ENCODE assay signal across 8 cellular contexts in the genomic region with DNA sequence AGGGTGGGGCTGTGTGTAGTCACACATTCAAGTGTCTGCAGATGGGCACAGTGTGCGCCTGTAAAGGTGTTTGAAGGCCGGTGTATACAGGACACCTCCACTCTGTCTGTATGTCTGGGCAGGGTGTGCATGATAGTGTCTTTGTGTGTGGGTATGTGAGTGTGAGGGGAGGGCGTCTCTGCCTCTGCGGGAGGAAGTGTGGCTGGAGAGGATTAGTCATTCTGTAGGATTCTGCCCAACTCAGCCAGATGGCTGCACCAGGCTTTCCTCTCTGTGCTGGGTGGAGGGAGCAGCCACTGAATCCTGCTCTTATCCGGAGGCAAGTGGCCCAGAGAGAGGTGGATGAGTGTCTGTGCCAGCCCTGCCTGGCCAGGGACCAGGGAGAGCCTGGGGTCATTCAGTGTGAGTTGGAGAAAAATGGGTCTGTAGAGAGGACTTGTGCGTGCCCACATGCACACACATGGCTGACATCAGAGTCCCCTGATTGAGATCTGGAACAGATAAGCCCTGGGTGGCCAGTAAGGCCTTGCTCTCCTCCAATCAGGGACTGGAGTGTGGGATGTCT. TPM values are rescaled to one million over a fixed set of nuclear protein-coding genes. Genes with fewer than 3 reads are reported as not detected.
DNase-seq lines count a peak whose midpoint lies in the region; ATAC-seq and TF ChIP-seq lines count a peak whose summit lies in the region.

No MANE protein-coding gene starts in this region.

- ATAC-seq in naive thymus-derived CD4-positive, alpha-beta T cell = peak; percentile 28
- peak; percentile 48 to 54 for ATAC-seq in stimulated activated naive B cell treated with anti-CD40 and anti-IgM and Interleukin-4, amounts not matched to agents 10 μg/mL and 1 μg/mL and 100 μg/mL, for 72 hours (replicated peaks)

- peaks cover 0 to 18% (median 0%) of the 10 kb centered on the region in 5 donors for H3K27me3 Mint-ChIP-seq in naive thymus-derived CD4-positive, alpha-beta T cell
- H3K27me3 Mint-ChIP-seq in stimulated activated naive B cell treated with anti-CD40 and anti-IgM and Interleukin-4, amounts not matched to agents 10 μg/mL and 1 μg/mL and 100 μg/mL, for 72 hours = peaks cover 19 to 20% of the 10 kb centered on the region in 2 donors

- no peaks in the 10 kb centered on the region for H3K9me3 ChIP-seq in esophagus squamous epithelium
- no peaks in the 10 kb centered on the region for H3K9me3 ChIP-seq in naive thymus-derived CD4-positive, alpha-beta T cell (ENCODE audit: control insufficient read depth in 2 of 3, low read length in 3 of 3)

- H3K9me3 Mint-ChIP-seq in naive thymus-derived CD4-positive, alpha-beta T cell = no peaks in the 10 kb centered on the region
- H3K9me3 Mint-ChIP-seq in stimulated activated naive B cell treated with anti-CD40 and anti-IgM and Interleukin-4, amounts not matched to agents 10 μg/mL and 1 μg/mL and 100 μg/mL, for 72 hours = no peaks in the 10 kb centered on the region

- peaks cover 18 to 58% (median 20%) of the 10 kb centered on the region in 3 donors for H3K4me1 ChIP-seq in esophagus squamous epithelium
- peaks cover 12 to 14% of the 10 kb centered on the region in 2 donors for H3K4me1 ChIP-seq in naive thymus-derived CD4-positive, alpha-beta T cell (ENCODE audit: control insufficient read depth in 2 of 2, insufficient read depth in 2 of 2, low read length in 2 of 2)

- peak overlapping the region; percentile 41 to 81 (median 72) for H3K4me3 ChIP-seq in esophagus squamous epithelium
- peak overlapping the region; percentile 99 for H3K4me3 ChIP-seq in naive thymus-derived CD4-positive, alpha-beta T cell (ENCODE audit: low read length)

- H3K4me3 Mint-ChIP-seq in naive thymus-derived CD4-positive, alpha-beta T cell = peak overlapping the region; percentile 85 to 99 (median 94)
- peak overlapping the region; percentile 76 to 90 for H3K4me3 Mint-ChIP-seq in stimulated activated naive B cell treated with anti-CD40 and anti-IgM and Interleukin-4, amounts not matched to agents 10 μg/mL and 1 μg/mL and 100 μg/mL, for 72 hours

- CTCF ChIA-PET in naive thymus-derived CD4-positive, alpha-beta T cell (lab: Charles Lee) = interaction anchor here (1.1 to 3.2 kb wide), 5 partner anchors 10 to 90 kb away, joined by 4 to 30 read pairs (median 11); no protein-coding TSS in a partner anchor

- DNase-seq in SIG-M5 treated with dmso at 0.1 percent for 504 hours (lab: John Stamatoyannopoulos, UW; ENCODE audit: unreplicated experiment) (peak; percentile 71), SIG-M5 (lab: John Stamatoyannopoulos, UW) (no peak), NCI-H69 (lab: John Stamatoyannopoulos, UW) (peak; percentile 63), activated T-cell treated with anti-CD3 and anti-CD28 coated beads for 48 hours (ENCODE audit: low read depth) (peak; percentile 46), esophagus squamous epithelium (lab: John Stamatoyannopoulos, UW) (no peak), germinal center (ENCODE audit: low spot score) (no peak)
- peak in 2 of 9 donors; percentile 53 to 73 for DNase-seq in naive thymus-derived CD4-positive, alpha-beta T cell
- no peak for DNase-seq in stimulated activated naive B cell treated with anti-CD40 and anti-IgM and Interleukin-4, amounts not matched to agents 10 μg/mL and 1 μg/mL and 100 μg/mL, for 72 hours

- peaks cover 0 to 21% (median 0%) of the 10 kb centered on the region in 4 donors for H3K27me3 ChIP-seq in esophagus squamous epithelium
- H3K27me3 ChIP-seq in naive thymus-derived CD4-positive, alpha-beta T cell (ENCODE audit: control insufficient read depth in 2 of 2, insufficient read depth in 2 of 2, low read length in 2 of 2) = no peaks in the 10 kb centered on the region

- no peak for TF ChIP-seq CTCF in esophagus squamous epithelium (IDR thresholded peaks at IDR 0.05)

- 8 to 17% methylated on average over 3 to 5 of the region's 6 CpGs for WGBS in esophagus squamous epithelium, 2 donors

- POLR2A ChIA-PET in naive thymus-derived CD4-positive, alpha-beta T cell (lab: Charles Lee) = interaction anchor here (0.6 to 3.2 kb wide), 8 partner anchors 10 to 45 kb away, joined by 3 to 40 read pairs (median 3); a partner anchor contains a TSS

- intact Hi-C loops in esophagus squamous epithelium (cut with DNase I) = no loop called here
- intact Hi-C loops in naive thymus-derived CD4-positive, alpha-beta T cell (cut with micrococcal nuclease) = loop anchor here (1.0 to 10.0 kb wide), 8 partner anchors 9 to 1022 kb away; a partner anchor contains a TSS

- H3K36me3 ChIP-seq in esophagus squamous epithelium = peaks cover 6 to 32% (median 26%) of the 10 kb centered on the region in 3 donors
- H3K36me3 ChIP-seq in naive thymus-derived CD4-positive, alpha-beta T cell (ENCODE audit: control insufficient read depth in 2 of 3, insufficient read depth in 3 of 3, low read length in 3 of 3) = peaks cover 0 to 37% (median 23%) of the 10 kb centered on the region in 3 experiments

- no peak for TF ChIP-seq POLR2A in esophagus squamous epithelium (IDR thresholded peaks at IDR 0.05)

- peaks cover under 1 to 16% (median 7%) of the 10 kb centered on the region in 5 donors for H3K36me3 Mint-ChIP-seq in naive thymus-derived CD4-positive, alpha-beta T cell
- H3K36me3 Mint-ChIP-seq in stimulated activated naive B cell treated with anti-CD40 and anti-IgM and Interleukin-4, amounts not matched to agents 10 μg/mL and 1 μg/mL and 100 μg/mL, for 72 hours = peaks cover 3 to 11% of the 10 kb centered on the region in 2 donors

- peaks cover 6 to 21% (median 16%) of the 10 kb centered on the region in 7 donors for H3K4me1 Mint-ChIP-seq in naive thymus-derived CD4-positive, alpha-beta T cell
- peaks cover 27 to 30% of the 10 kb centered on the region in 2 donors for H3K4me1 Mint-ChIP-seq in stimulated activated naive B cell treated with anti-CD40 and anti-IgM and Interleukin-4, amounts not matched to agents 10 μg/mL and 1 μg/mL and 100 μg/mL, for 72 hours

- peak overlapping the region; percentile 82 to 99 (median 98) for H3K27ac ChIP-seq in esophagus squamous epithelium
- H3K27ac ChIP-seq in naive thymus-derived CD4-positive, alpha-beta T cell (ENCODE audit: low read depth, low read length) = peak overlapping the region; percentile 98

- peak overlapping the region; percentile 75 to 97 (median 93) for H3K27ac Mint-ChIP-seq in naive thymus-derived CD4-positive, alpha-beta T cell
- peak overlapping the region; percentile 80 for H3K27ac Mint-ChIP-seq in stimulated activated naive B cell treated with anti-CD40 and anti-IgM and Interleukin-4, amounts not matched to agents 10 μg/mL and 1 μg/mL and 100 μg/mL, for 72 hours

RNA-seq across cellular contexts. Expression of a gene that starts 1.7 kb away (rescaled TPM):
- total RNA-seq in esophagus squamous epithelium = 10 to 100 TPM in 2 of 4 donors, 1 to 10 TPM in 2; 3.9 to 30.7 (median 9.4) TPM
- 10 to 100 TPM; 33.7 to 90.4 (median 48.4) TPM for total RNA-seq in naive thymus-derived CD4-positive, alpha-beta T cell
- 10 to 100 TPM; 12.6 to 13.2 TPM for polyA plus RNA-seq in naive thymus-derived CD4-positive, alpha-beta T cell

RNA-seq across cellular contexts. Expression of a gene that starts 1.8 kb away (rescaled TPM):
- total RNA-seq in esophagus squamous epithelium = under 1 TPM in 3 of 4 donors, not detected in 1; 0.19 to 0.29 (median 0.26) TPM
- 1 to 10 TPM in 3 of 5 experiments, under 1 TPM in 2; 0.65 to 2.8 (median 1.8) TPM for total RNA-seq in naive thymus-derived CD4-positive, alpha-beta T cell
- 1 to 10 TPM in 1 of 2 donors, under 1 TPM in 1; 0.71 to 1.1 TPM for polyA plus RNA-seq in naive thymus-derived CD4-positive, alpha-beta T cell

RNA-seq across cellular contexts. Expression of a gene that starts 29.1 kb away (rescaled TPM):
- 1 to 10 TPM in 2 of 4 donors, under 1 TPM in 1, not detected in 1; 0.47 to 1.4 (median 1.1) TPM for total RNA-seq in esophagus squamous epithelium
- total RNA-seq in naive thymus-derived CD4-positive, alpha-beta T cell = 1 to 10 TPM in 1 of 5 experiments, under 1 TPM in 2, not detected in 2; 0.22 to 1.5 (median 0.29) TPM
- not detected for polyA plus RNA-seq in naive thymus-derived CD4-positive, alpha-beta T cell

RNA-seq across cellular contexts. Expression of a gene that starts 33.1 kb away (rescaled TPM):
- 10 to 100 TPM; 26.7 to 55.2 (median 41.4) TPM for total RNA-seq in esophagus squamous epithelium
- 10 to 100 TPM; 16.0 to 44.7 (median 25.5) TPM for total RNA-seq in naive thymus-derived CD4-positive, alpha-beta T cell
- polyA plus RNA-seq in naive thymus-derived CD4-positive, alpha-beta T cell = 10 to 100 TPM; 10.8 to 25.6 TPM

RNA-seq across cellular contexts. Expression of a gene that starts 45.4 kb away (rescaled TPM):
- total RNA-seq in esophagus squamous epithelium = 10 to 100 TPM in 1 of 4 donors, 1 to 10 TPM in 3; 5.0 to 13.9 (median 6.5) TPM
- 10 to 100 TPM in 3 of 5 experiments, 1 to 10 TPM in 2; 5.8 to 17.3 (median 14.8) TPM for total RNA-seq in naive thymus-derived CD4-positive, alpha-beta T cell
- polyA plus RNA-seq in naive thymus-derived CD4-positive, alpha-beta T cell = 10 to 100 TPM; 10.0 to 18.9 TPM

Comparison
In these comparisons a context has a peak if more than half of its experiments do, and no peak if none do; other contexts are left out.
1. DNase-seq: peak in SIG-M5 treated with dmso at 0.1 percent for 504 hours (single experiment), NCI-H69 (single experiment) and activated T-cell treated with anti-CD3 and anti-CD28 coated beads for 48 hours (single experiment); none in SIG-M5 (single experiment), esophagus squamous epithelium (single experiment), stimulated activated naive B cell treated with anti-CD40 and anti-IgM and Interleukin-4, amounts not matched to agents 10 μg/mL and 1 μg/mL and 100 μg/mL, for 72 hours (single experiment) and germinal center (single experiment).